In the genomic region with DNA sequence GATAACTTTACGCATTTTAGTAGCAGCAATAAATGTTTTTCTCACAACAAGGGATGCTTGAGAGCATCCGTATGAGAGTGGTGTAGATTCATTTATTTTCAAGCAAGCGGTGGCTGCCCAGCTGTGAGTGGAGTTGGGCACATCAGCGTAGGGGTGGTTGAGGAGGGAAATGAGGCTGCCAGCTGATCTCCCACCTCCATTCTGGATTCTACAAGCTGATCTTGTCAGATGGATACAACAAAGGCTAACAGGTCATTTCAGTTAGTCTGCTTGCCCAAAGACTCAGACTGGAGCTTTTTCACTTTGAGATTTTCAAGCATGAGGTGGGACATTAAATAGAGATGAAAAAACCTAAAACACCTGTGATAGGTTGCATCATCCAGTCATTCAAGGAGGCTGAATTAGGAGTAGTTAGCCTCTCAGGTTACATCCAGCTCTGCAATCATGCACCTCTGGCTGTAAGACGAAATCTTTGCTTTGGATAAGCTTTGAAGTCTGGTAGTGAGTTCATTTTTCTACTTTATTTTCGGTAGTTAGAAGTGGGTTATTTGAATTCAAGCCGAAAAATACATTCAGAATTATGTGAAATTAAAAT, we compare ENCODE assay signal across 18 cellular contexts. TPM values are rescaled to one million over a fixed set of nuclear protein-coding genes. Genes with fewer than 3 reads are reported as not detected.
DNase-seq lines count a peak whose midpoint lies in the region; ATAC-seq and TF ChIP-seq lines count a peak whose summit lies in the region.
"Had no signal": no experiment of that assay in that cellular context is flagged by ENCODE, and none has a peak within 500 bp of the region (broad histone marks: within the 10 kb centered on the region; RNA-seq: fewer than 3 reads in every experiment).

No MANE protein-coding gene starts in this region.

- ATAC-seq in GM19023 (IDR thresholded peaks at IDR 0.05; ENCODE audit: unreplicated experiment): no peak
- no peak for ATAC-seq in sciatic nerve
- ATAC-seq: left cardiac atrium had no signal

- peak overlapping the region; percentile 49 for H3K27ac Mint-ChIP-seq in activated naive CD4-positive, alpha-beta T cell treated with anti-CD3 and anti-CD28 coated beads, Interleukin-2, amount 50 U/mL, for 24 hours
- H3K27ac Mint-ChIP-seq in immature natural killer cell: peak overlapping the region in 4 of 6 donors; percentile 58 to 85 (median 70)

- intact Hi-C loops in sciatic nerve (cut with DNase I): loop anchor here (10.0 kb wide), 2 partner anchors 204 to 324 kb away; no protein-coding TSS in a partner anchor

- peaks cover 7% of the 10 kb centered on the region for H3K36me3 Mint-ChIP-seq in activated naive CD4-positive, alpha-beta T cell treated with anti-CD3 and anti-CD28 coated beads, Interleukin-2, amount 50 U/mL, for 24 hours
- no peaks in the 10 kb centered on the region for H3K36me3 Mint-ChIP-seq in immature natural killer cell

- H3K4me1 Mint-ChIP-seq in activated naive CD4-positive, alpha-beta T cell treated with anti-CD3 and anti-CD28 coated beads, Interleukin-2, amount 50 U/mL, for 24 hours: peaks cover 45% of the 10 kb centered on the region
- peaks cover 9 to 14% of the 10 kb centered on the region in 2 donors for H3K4me1 Mint-ChIP-seq in immature natural killer cell

- no peak overlapping the region for H3K4me3 ChIP-seq in tibial nerve
- H3K4me3 ChIP-seq: coronary artery, SJSA1, skin epidermis had no signal

- H3K36me3 ChIP-seq in tibial nerve: no peaks in the 10 kb centered on the region
- H3K36me3 ChIP-seq: SJSA1 had no signal

- no peak overlapping the region for H3K4me3 Mint-ChIP-seq in activated naive CD4-positive, alpha-beta T cell treated with anti-CD3 and anti-CD28 coated beads, Interleukin-2, amount 50 U/mL, for 24 hours
- peak overlapping the region; percentile 56 to 70 (median 68) for H3K4me3 Mint-ChIP-seq in immature natural killer cell

- TF ChIP-seq CTCF in tibial nerve (IDR thresholded peaks at IDR 0.05): no peak

- H3K27me3 Mint-ChIP-seq in activated naive CD4-positive, alpha-beta T cell treated with anti-CD3 and anti-CD28 coated beads, Interleukin-2, amount 50 U/mL, for 24 hours: no peaks in the 10 kb centered on the region
- peaks cover 15 to 40% (median 20%) of the 10 kb centered on the region in 3 donors for H3K27me3 Mint-ChIP-seq in immature natural killer cell (ENCODE audit: low read depth in 3 of 3)

- DNase-seq in activated naive CD4-positive, alpha-beta T cell treated with Interleukin-2 at 50 U/mL for 16 hours: no peak
- DNase-seq in immature natural killer cell: no peak
- DNase-seq in tibial nerve (ENCODE audit: low spot score in 2 of 2): no peak
- no peak for DNase-seq in HT-29 (ENCODE audit: low spot score)
- no peak for DNase-seq in sciatic nerve (ENCODE audit: low spot score)
- DNase-seq: activated effector memory CD4-positive, alpha-beta T cell treated with anti-CD3 and anti-CD28 coated beads, Interleukin-2, amount 50 U/mL, for 16 hours; GOT3; KBM-7; left cardiac atrium; NCI-H1092 treated with DMSO at 0.1 percent for 48 hours; stimulated activated CD4-positive, alpha-beta T cell treated with anti-CD3 and anti-CD28 coated beads, Interleukin-4, amount 100 ng/mL, for 24 hours had no signal

- peak overlapping the region in 3 of 4 donors; percentile 96 to 99 (median 98) for H3K27ac ChIP-seq in tibial nerve
- H3K27ac ChIP-seq: HL-60, SJSA1 had no signal

- no peak for TF ChIP-seq EP300 in tibial nerve (IDR thresholded peaks at IDR 0.05)

- WGBS in tibial nerve, 2 donors: 88 to 91% methylated on average over 7 of the region's 7 CpGs

- no peaks in the 10 kb centered on the region for H3K9me3 ChIP-seq in tibial nerve

- H3K9me3 Mint-ChIP-seq in activated naive CD4-positive, alpha-beta T cell treated with anti-CD3 and anti-CD28 coated beads, Interleukin-2, amount 50 U/mL, for 24 hours: no peaks in the 10 kb centered on the region
- H3K9me3 Mint-ChIP-seq in immature natural killer cell: no peaks in the 10 kb centered on the region

- no peaks in the 10 kb centered on the region for H3K27me3 ChIP-seq in tibial nerve
- H3K27me3 ChIP-seq: SJSA1 had no signal

- H3K4me1 ChIP-seq in tibial nerve: peaks cover 0 to 25% (median 5%) of the 10 kb centered on the region in 4 donors

- TF ChIP-seq POLR2A in Raji (IDR thresholded peaks at IDR 0.05; ENCODE audit: insufficient read depth, low read depth, low read length) (peak; percentile 73; the same call in 1 of the 2 replicates), tibial nerve (IDR thresholded peaks at IDR 0.05) (no peak)

RNA-seq across cellular contexts. Expression of a gene that starts 1.9 kb away (rescaled TPM):
- polyA plus RNA-seq in immature natural killer cell: 1 to 10 TPM; 2.3 to 8.1 (median 8.0) TPM
- total RNA-seq in tibial nerve (10 to 100 TPM in 2 of 4 donors, 1 to 10 TPM in 2; 4.4 to 11.1 (median 8.4) TPM), sciatic nerve (25.3 TPM)
- not detected in 2 replicates for total RNA-seq in HT-29 (2014; rRNA removed; shearing (Covaris generic))
